In the genomic region with DNA sequence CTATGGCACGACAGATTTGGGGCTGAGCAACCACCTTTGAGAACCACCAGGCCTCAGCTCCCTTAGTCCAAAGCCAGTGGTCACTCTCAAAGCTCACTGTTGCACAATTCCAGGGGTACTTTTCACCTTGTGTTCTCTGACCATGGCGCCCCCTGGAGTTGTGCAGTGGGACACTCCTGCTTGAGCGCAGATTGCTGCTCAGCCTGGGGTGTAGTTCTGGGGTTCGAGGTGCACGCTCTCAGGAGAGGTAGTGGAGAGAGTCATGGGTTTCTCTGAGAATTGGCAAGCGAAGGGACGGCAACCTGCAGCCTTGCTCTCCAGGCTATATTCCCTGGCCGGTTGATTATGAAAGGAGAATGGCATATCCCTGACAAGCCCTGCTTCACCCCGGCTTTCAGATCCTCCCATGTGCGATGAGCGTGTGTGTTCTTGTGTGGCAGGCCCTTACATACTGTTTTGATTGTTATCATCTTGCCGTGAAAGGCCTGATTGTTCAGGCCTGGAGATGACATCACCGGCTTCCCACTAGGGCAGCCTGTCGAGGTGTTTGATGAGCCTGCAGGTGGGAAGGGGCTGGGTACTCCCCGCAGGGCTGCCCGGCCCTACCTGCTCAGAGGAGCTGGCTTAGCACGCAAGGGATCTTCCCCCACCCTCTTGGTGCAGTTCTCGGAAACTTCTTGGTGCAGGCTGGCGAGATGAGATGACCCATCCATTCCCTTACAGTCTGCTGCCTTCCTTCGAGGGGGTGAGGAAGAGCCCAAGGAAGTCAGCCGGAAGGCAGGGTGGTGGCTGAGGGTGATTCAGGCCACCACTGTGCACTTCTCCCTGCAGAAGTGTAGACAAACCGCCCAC, we compare ENCODE assay signal across 10 cellular contexts.
A peak's percentile ranks its signal among the peaks of the same experiment; 100 is the strongest.
DNase-seq lines count a peak whose midpoint lies in the region; ATAC-seq and TF ChIP-seq lines count a peak whose summit lies in the region.
"Had no signal": no experiment of that assay in that cellular context is flagged by ENCODE, and none has a peak within 500 bp of the region (broad histone marks: within the 10 kb centered on the region; RNA-seq: fewer than 3 reads in every experiment).

No MANE protein-coding gene starts in this region.

- H3K9ac ChIP-seq in trophoblast cell (ENCODE audit: low read length) = no peak overlapping the region

- no CpG with 5 or more reads among the region's 22 CpGs for WGBS in trophoblast cell (ENCODE audit: extremely low coverage, insufficient coverage, insufficient read length)

- H3K27me3 Mint-ChIP-seq in activated CD8-positive, alpha-beta T cell treated with anti-CD3 and anti-CD28 coated beads, Interleukin-2, amount 10 ng/mL, durations not matched to agents 7 days and 5 days (ENCODE audit: low read depth) = no peaks in the 10 kb centered on the region

- H3K14ac ChIP-seq in trophoblast cell (ENCODE audit: low read length) = no peak overlapping the region

- no peaks in the 10 kb centered on the region for H3K36me3 Mint-ChIP-seq in activated CD8-positive, alpha-beta T cell treated with anti-CD3 and anti-CD28 coated beads, Interleukin-2, amount 10 ng/mL, durations not matched to agents 7 days and 5 days (ENCODE audit: low read depth)

- no peaks in the 10 kb centered on the region for H3K9me3 ChIP-seq in trophoblast cell (ENCODE audit: insufficient read depth, low read depth, low read length)

- H3K4me3 Mint-ChIP-seq in activated CD8-positive, alpha-beta T cell treated with anti-CD3 and anti-CD28 coated beads, Interleukin-2, amount 10 ng/mL, durations not matched to agents 7 days and 5 days = no peak overlapping the region

- peak overlapping the region; percentile 37 for H2BK12ac ChIP-seq in trophoblast cell (ENCODE audit: low read length)

- H3K36me3 ChIP-seq in trophoblast cell (ENCODE audit: control insufficient read depth in 1 of 2, insufficient read depth in 2 of 2, low read length in 2 of 2) = no peaks in the 10 kb centered on the region

- no peak overlapping the region for H3K18ac ChIP-seq in trophoblast cell (ENCODE audit: low read length)

- no peaks in the 10 kb centered on the region for H3K79me1 ChIP-seq in trophoblast cell (ENCODE audit: low read length)

- H3K27ac ChIP-seq in trophoblast cell (ENCODE audit: low read depth, low read length) = no peak overlapping the region

- H4K91ac ChIP-seq in trophoblast cell (ENCODE audit: low read depth, low read length) = no peak overlapping the region

- no peak overlapping the region for H3K27ac Mint-ChIP-seq in activated CD8-positive, alpha-beta T cell treated with anti-CD3 and anti-CD28 coated beads, Interleukin-2, amount 10 ng/mL, durations not matched to agents 7 days and 5 days

- ATAC-seq in GM18505 (IDR thresholded peaks at IDR 0.05; ENCODE audit: unreplicated experiment) (no peak), GM21367 (IDR thresholded peaks at IDR 0.05; ENCODE audit: unreplicated experiment) (no peak)
- ATAC-seq in activated CD8-positive, alpha-beta T cell treated with anti-CD3 and anti-CD28 coated beads, Interleukin-2, amount 10 ng/mL, durations not matched to agents 7 days and 5 days = no peak

- peak; percentile 30 for TF ChIP-seq CTCF in GM12864 (IDR thresholded peaks at IDR 0.05; ENCODE audit: low read depth, low read length, missing control alignments)
- peak; percentile 36 for TF ChIP-seq CTCF in choroid plexus epithelial cell (conservative IDR thresholded peaks at IDR 0.05; ENCODE audit: low read depth, low read length)

- H3K23ac ChIP-seq in trophoblast cell (ENCODE audit: low read length) = no peak overlapping the region

- no peaks in the 10 kb centered on the region for H3K27me3 ChIP-seq in trophoblast cell (ENCODE audit: insufficient read depth, low read length)

- H2BK5ac ChIP-seq in trophoblast cell (ENCODE audit: low read depth, low read length, poor library complexity) = no peak overlapping the region

- no peak overlapping the region for H3K4me2 ChIP-seq in trophoblast cell (ENCODE audit: low read length)

- peaks cover 1% of the 10 kb centered on the region for H3K79me2 ChIP-seq in trophoblast cell (ENCODE audit: control insufficient read depth, insufficient read depth, low read length, poor library complexity)

- DNase-seq in GM12864 (ENCODE audit: low read depth) (no peak), NCI-H2107 treated with DMSO at 0.1 percent for 48 hours (lab: John Stamatoyannopoulos, UW; ENCODE audit: unreplicated experiment) (peak; percentile 61), choroid plexus epithelial cell (ENCODE audit: low read depth) (no peak), trophoblast cell (peak; percentile 61 to 68), SIG-M5 (lab: John Stamatoyannopoulos, UW) (no peak)
- no peak for DNase-seq in activated CD8-positive, alpha-beta T cell treated with anti-CD3 and anti-CD28 coated beads, Interleukin-2, amount 10 ng/mL, durations not matched to agents 7 days and 5 days
- DNase-seq: NCI-H1436; stimulated activated CD4-positive, alpha-beta T cell treated with anti-CD3 and anti-CD28 coated beads, Interleukin-12 subunit alpha, Interleukin-12 subunit beta, amount 100 ng/mL, for 4 hours had no signal

- no peak overlapping the region for H2BK120ac ChIP-seq in trophoblast cell (ENCODE audit: insufficient read depth, low read length, poor library complexity)

- CTCF ChIA-PET in activated CD8-positive, alpha-beta T cell treated with anti-CD3 and anti-CD28 coated beads, Interleukin-2, amount 10 ng/mL, durations not matched to agents 7 days and 5 days (lab: Charles Lee) = interaction anchor here (0.8 to 1.3 kb wide), 2 partner anchors 66 to 69 kb away, joined by 3 read pairs; no protein-coding TSS in a partner anchor

- H3K4me1 Mint-ChIP-seq in activated CD8-positive, alpha-beta T cell treated with anti-CD3 and anti-CD28 coated beads, Interleukin-2, amount 10 ng/mL, durations not matched to agents 7 days and 5 days (ENCODE audit: low read depth) = no peaks in the 10 kb centered on the region

- no peak overlapping the region for H4K12ac ChIP-seq in trophoblast cell (ENCODE audit: low read depth, low read length)

- no peak overlapping the region for H2AFZ ChIP-seq in trophoblast cell (ENCODE audit: insufficient read depth, low read length, poor library complexity)

- TF ChIP-seq POLR2A in GM18505 (IDR thresholded peaks at IDR 0.05; ENCODE audit: borderline replicate concordance, extremely low read depth, insufficient read depth, insufficient read length) = no peak

- no peak overlapping the region for H2AK5ac ChIP-seq in trophoblast cell (ENCODE audit: low read length)

- H4K8ac ChIP-seq in trophoblast cell (ENCODE audit: low read depth, low read length) = no peak overlapping the region

- H3K9me3 Mint-ChIP-seq in activated CD8-positive, alpha-beta T cell treated with anti-CD3 and anti-CD28 coated beads, Interleukin-2, amount 10 ng/mL, durations not matched to agents 7 days and 5 days (ENCODE audit: insufficient read depth) = no peaks in the 10 kb centered on the region

- no peak overlapping the region for H3K4me3 ChIP-seq in GM12864 (ENCODE audit: low read depth, low read length)
- H3K4me3 ChIP-seq in choroid plexus epithelial cell (ENCODE audit: low read depth, low read length) = no peak overlapping the region
- H3K4me3 ChIP-seq in trophoblast cell (ENCODE audit: low read depth, low read length) = no peak overlapping the region

- POLR2A ChIA-PET in activated CD8-positive, alpha-beta T cell treated with anti-CD3 and anti-CD28 coated beads, Interleukin-2, amount 10 ng/mL, durations not matched to agents 7 days and 5 days (lab: Charles Lee) = no interaction called here

- H3K4ac ChIP-seq in trophoblast cell (ENCODE audit: low read depth, low read length) = no peak overlapping the region

- peaks cover 9 to 10% of the 10 kb centered on the region in 2 experiments for H3K4me1 ChIP-seq in trophoblast cell (ENCODE audit: control insufficient read depth in 1 of 2, insufficient read depth in 2 of 2, low read length in 2 of 2)

Comparison
In these comparisons a context has a peak if more than half of its experiments do, and no peak if none do; other contexts are left out.
1. DNase-seq: peak in NCI-H2107 treated with DMSO at 0.1 percent for 48 hours (single experiment) and trophoblast cell (2 of 2); none in GM12864 (single experiment), choroid plexus epithelial cell (single experiment), activated CD8-positive, alpha-beta T cell treated with anti-CD3 and anti-CD28 coated beads, Interleukin-2, amount 10 ng/mL, durations not matched to agents 7 days and 5 days (single experiment) and SIG-M5 (single experiment).